ENCODE assay signal across 1 cellular context in the genomic region with DNA sequence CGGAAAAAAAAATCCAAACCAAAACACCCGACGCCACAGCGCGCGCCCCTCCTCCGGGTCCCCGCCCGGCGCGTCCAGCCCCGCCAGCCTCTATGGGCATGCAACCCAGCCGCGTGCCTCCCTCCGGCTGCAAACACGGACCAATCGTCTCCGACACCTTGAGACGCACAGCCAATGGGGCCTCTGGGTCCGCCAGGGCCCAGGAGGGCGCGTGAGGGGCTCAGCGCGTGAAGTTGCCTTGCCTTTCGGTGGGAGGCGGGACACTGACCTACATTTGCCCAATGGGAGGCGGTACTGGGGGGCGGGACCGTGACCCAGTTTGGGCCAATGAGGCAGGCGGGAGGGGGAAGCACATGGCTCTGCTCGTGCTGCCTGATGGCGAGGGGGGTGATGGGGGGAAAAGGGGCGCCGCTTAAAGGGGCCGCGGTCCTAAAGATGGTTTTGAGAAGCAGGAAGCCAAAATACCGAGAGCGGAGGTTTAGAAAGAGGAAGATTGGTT.
TF ChIP-seq lines count a peak whose summit lies in the region.

No MANE protein-coding gene starts in this region.

TF ChIP-seq in HepG2, 621 proteins besides CTCF, POLR2A, EP300 and RAD21 (continues in another document):
- TF ChIP-seq CBFB (CRISPR knock-in tag; IDR thresholded peaks at IDR 0.05) (no peak), SRSF9 (IDR thresholded peaks at IDR 0.05; ENCODE audit: borderline replicate concordance, insufficient read depth, low read depth, low read length, poor library complexity, severe bottlenecking) (no peak), ZNF674 (CRISPR knock-in tag; IDR thresholded peaks at IDR 0.05; ENCODE audit: low read depth) (no peak), ZNF431 (CRISPR knock-in tag; IDR thresholded peaks at IDR 0.05; ENCODE audit: borderline replicate concordance, low read depth) (peak; percentile 84), KDM3A (CRISPR knock-in tag; IDR thresholded peaks at IDR 0.05; ENCODE audit: low read depth) (no peak), ZNF263 (CRISPR knock-in tag; IDR thresholded peaks at IDR 0.05) (peak; percentile 39), ZNF501 (CRISPR knock-in tag; IDR thresholded peaks at IDR 0.05) (peak; percentile 72), ZNF550 (CRISPR knock-in tag; IDR thresholded peaks at IDR 0.05; ENCODE audit: borderline replicate concordance) (no peak), ZNF121 (CRISPR knock-in tag; IDR thresholded peaks at IDR 0.05) (no peak), TOE1 (CRISPR knock-in tag; IDR thresholded peaks at IDR 0.05) (peak; percentile 24; the same call in 1 of the 2 replicates), MXI1 (IDR thresholded peaks at IDR 0.05; ENCODE audit: borderline replicate concordance, low read depth, low read length) (peak; percentile 61; the same call in 1 of the 3 replicates), ZNF337 (CRISPR knock-in tag; IDR thresholded peaks at IDR 0.05; ENCODE audit: borderline replicate concordance, low read depth) (peak; percentile 76; the same call in 1 of the 2 replicates), ZNF12 (CRISPR knock-in tag; IDR thresholded peaks at IDR 0.05) (no peak), ZNF7 (CRISPR knock-in tag; IDR thresholded peaks at IDR 0.05) (no peak), MATR3 (CRISPR knock-in tag; IDR thresholded peaks at IDR 0.05) (no peak), SIX1 (CRISPR knock-in tag; IDR thresholded peaks at IDR 0.05; ENCODE audit: borderline replicate concordance) (no peak), SOX5 (CRISPR knock-in tag; IDR thresholded peaks at IDR 0.05; ENCODE audit: borderline replicate concordance) (no peak; the same call in 1 of the 2 replicates), NONO (IDR thresholded peaks at IDR 0.05) (no peak), NONO (CRISPR knock-in tag; conservative IDR thresholded peaks at IDR 0.05) (peak; percentile 54; the same call in 1 of the 2 replicates), ZNF83 (CRISPR knock-in tag; IDR thresholded peaks at IDR 0.05; ENCODE audit: borderline replicate concordance) (peak; percentile 84; the same call in 1 of the 2 replicates), GTF2F1 (IDR thresholded peaks at IDR 0.05; ENCODE audit: low read length) (no peak), GABPB1 (CRISPR knock-in tag; IDR thresholded peaks at IDR 0.05) (peak; percentile 71; the same call in 1 of the 2 replicates), TRIM24 (CRISPR knock-in tag; IDR thresholded peaks at IDR 0.05) (no peak), SP5 (CRISPR knock-in tag; IDR thresholded peaks at IDR 0.05; ENCODE audit: borderline replicate concordance, low read depth) (peak; percentile 75), ZNF616 (CRISPR knock-in tag; IDR thresholded peaks at IDR 0.05; ENCODE audit: low read depth) (peak; percentile 90; the same call in 1 of the 2 replicates), ZNF136 (CRISPR knock-in tag; IDR thresholded peaks at IDR 0.05; ENCODE audit: low read depth) (peak; percentile 48; the same call in 1 of the 2 replicates), TARDBP (CRISPR knock-in tag; IDR thresholded peaks at IDR 0.05) (peak; percentile 76; the same call in 1 of the 2 replicates), ZNF777 (CRISPR knock-in tag; IDR thresholded peaks at IDR 0.05) (no peak), HNF4G (IDR thresholded peaks at IDR 0.05; ENCODE audit: borderline replicate concordance, low read depth, low read length) (no peak), HNF4G (CRISPR knock-in tag; IDR thresholded peaks at IDR 0.05; ENCODE audit: borderline replicate concordance, low read depth) (no peak), ZFP62 (CRISPR knock-in tag; IDR thresholded peaks at IDR 0.05) (no peak)
- TF ChIP-seq, protein P1, sequence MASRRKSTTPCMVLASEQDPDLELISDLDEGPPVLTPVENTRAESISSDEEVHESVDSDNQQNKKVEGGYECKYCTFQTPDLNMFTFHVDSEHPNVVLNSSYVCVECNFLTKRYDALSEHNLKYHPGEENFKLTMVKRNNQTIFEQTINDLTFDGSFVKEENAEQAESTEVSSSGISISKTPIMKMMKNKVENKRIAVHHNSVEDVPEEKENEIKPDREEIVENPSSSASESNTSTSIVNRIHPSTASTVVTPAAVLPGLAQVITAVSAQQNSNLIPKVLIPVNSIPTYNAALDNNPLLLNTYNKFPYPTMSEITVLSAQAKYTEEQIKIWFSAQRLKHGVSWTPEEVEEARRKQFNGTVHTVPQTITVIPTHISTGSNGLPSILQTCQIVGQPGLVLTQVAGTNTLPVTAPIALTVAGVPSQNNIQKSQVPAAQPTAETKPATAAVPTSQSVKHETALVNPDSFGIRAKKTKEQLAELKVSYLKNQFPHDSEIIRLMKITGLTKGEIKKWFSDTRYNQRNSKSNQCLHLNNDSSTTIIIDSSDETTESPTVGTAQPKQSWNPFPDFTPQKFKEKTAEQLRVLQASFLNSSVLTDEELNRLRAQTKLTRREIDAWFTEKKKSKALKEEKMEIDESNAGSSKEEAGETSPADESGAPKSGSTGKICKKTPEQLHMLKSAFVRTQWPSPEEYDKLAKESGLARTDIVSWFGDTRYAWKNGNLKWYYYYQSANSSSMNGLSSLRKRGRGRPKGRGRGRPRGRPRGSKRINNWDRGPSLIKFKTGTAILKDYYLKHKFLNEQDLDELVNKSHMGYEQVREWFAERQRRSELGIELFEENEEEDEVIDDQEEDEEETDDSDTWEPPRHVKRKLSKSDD (CRISPR knock-in tag; IDR thresholded peaks at IDR 0.05; ENCODE audit: low read depth), result 0 out of 2 replicates have a peak, but pooled peaks have one; percentile 56
- TF ChIP-seq, protein P2, sequence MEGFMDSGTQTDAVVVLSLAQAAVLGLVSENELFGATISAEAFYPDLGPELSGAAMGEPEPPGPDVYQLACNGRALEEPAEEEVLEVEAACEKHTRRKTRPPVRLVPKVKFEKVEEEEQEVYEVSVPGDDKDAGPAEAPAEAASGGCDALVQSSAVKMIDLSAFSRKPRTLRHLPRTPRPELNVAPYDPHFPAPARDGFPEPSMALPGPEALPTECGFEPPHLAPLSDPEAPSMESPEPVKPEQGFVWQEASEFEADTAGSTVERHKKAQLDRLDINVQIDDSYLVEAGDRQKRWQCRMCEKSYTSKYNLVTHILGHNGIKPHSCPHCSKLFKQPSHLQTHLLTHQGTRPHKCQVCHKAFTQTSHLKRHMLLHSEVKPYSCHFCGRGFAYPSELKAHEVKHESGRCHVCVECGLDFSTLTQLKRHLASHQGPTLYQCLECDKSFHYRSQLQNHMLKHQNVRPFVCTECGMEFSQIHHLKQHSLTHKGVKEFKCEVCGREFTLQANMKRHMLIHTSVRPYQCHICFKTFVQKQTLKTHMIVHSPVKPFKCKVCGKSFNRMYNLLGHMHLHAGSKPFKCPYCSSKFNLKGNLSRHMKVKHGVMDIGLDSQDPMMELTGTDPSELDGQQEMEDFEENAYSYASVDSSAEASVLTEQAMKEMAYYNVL (CRISPR knock-in tag; IDR thresholded peaks at IDR 0.05; ENCODE audit: borderline replicate concordance), result no peak
- TF ChIP-seq, protein P3, sequence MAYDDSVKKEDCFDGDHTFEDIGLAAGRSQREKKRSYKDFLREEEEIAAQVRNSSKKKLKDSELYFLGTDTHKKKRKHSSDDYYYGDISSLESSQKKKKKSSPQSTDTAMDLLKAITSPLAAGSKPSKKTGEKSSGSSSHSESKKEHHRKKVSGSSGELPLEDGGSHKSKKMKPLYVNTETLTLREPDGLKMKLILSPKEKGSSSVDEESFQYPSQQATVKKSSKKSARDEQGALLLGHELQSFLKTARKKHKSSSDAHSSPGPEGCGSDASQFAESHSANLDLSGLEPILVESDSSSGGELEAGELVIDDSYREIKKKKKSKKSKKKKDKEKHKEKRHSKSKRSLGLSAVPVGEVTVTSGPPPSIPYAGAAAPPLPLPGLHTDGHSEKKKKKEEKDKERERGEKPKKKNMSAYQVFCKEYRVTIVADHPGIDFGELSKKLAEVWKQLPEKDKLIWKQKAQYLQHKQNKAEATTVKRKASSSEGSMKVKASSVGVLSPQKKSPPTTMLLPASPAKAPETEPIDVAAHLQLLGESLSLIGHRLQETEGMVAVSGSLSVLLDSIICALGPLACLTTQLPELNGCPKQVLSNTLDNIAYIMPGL (CRISPR knock-in tag; IDR thresholded peaks at IDR 0.05; ENCODE audit: borderline replicate concordance in 1 of 2, low read depth in 1 of 2), result peak in 1 of 2 experiments; percentile 57; a peak in 2 of 4 replicates
- TF ChIP-seq, protein P4, sequence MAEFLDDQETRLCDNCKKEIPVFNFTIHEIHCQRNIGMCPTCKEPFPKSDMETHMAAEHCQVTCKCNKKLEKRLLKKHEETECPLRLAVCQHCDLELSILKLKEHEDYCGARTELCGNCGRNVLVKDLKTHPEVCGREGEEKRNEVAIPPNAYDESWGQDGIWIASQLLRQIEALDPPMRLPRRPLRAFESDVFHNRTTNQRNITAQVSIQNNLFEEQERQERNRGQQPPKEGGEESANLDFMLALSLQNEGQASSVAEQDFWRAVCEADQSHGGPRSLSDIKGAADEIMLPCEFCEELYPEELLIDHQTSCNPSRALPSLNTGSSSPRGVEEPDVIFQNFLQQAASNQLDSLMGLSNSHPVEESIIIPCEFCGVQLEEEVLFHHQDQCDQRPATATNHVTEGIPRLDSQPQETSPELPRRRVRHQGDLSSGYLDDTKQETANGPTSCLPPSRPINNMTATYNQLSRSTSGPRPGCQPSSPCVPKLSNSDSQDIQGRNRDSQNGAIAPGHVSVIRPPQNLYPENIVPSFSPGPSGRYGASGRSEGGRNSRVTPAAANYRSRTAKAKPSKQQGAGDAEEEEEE (CRISPR knock-in tag; IDR thresholded peaks at IDR 0.05; ENCODE audit: borderline replicate concordance), result no peak
- TF ChIP-seq, protein P5, sequence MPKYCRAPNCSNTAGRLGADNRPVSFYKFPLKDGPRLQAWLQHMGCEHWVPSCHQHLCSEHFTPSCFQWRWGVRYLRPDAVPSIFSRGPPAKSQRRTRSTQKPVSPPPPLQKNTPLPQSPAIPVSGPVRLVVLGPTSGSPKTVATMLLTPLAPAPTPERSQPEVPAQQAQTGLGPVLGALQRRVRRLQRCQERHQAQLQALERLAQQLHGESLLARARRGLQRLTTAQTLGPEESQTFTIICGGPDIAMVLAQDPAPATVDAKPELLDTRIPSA (CRISPR knock-in tag; IDR thresholded peaks at IDR 0.05; ENCODE audit: borderline replicate concordance), result no peak
- TF ChIP-seq, protein P6, sequence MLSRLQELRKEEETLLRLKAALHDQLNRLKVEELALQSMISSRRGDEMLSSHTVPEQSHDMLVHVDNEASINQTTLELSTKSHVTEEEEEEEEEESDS (CRISPR knock-in tag; IDR thresholded peaks at IDR 0.05; ENCODE audit: borderline replicate concordance), result peak; percentile 92; the same call in 1 of the 2 replicates
- TF ChIP-seq, protein P7, sequence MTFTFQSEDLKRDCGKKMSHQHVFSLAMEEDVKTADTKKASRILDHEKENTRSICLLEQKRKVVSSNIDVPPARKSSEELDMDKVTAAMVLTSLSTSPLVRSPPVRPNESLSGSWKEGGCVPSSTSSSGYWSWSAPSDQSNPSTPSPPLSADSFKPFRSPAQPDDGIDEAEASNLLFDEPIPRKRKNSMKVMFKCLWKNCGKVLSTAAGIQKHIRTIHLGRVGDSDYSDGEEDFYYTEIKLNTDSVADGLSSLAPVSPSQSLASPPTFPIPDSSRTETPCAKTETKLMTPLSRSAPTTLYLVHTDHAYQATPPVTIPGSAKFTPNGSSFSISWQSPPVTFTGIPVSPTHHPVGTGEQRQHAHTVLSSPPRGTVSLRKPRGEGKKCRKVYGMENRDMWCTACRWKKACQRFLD (CRISPR knock-in tag; IDR thresholded peaks at IDR 0.05; ENCODE audit: borderline replicate concordance), result peak; percentile 77; the same call in 1 of the 2 replicates
- TF ChIP-seq, protein P8, sequence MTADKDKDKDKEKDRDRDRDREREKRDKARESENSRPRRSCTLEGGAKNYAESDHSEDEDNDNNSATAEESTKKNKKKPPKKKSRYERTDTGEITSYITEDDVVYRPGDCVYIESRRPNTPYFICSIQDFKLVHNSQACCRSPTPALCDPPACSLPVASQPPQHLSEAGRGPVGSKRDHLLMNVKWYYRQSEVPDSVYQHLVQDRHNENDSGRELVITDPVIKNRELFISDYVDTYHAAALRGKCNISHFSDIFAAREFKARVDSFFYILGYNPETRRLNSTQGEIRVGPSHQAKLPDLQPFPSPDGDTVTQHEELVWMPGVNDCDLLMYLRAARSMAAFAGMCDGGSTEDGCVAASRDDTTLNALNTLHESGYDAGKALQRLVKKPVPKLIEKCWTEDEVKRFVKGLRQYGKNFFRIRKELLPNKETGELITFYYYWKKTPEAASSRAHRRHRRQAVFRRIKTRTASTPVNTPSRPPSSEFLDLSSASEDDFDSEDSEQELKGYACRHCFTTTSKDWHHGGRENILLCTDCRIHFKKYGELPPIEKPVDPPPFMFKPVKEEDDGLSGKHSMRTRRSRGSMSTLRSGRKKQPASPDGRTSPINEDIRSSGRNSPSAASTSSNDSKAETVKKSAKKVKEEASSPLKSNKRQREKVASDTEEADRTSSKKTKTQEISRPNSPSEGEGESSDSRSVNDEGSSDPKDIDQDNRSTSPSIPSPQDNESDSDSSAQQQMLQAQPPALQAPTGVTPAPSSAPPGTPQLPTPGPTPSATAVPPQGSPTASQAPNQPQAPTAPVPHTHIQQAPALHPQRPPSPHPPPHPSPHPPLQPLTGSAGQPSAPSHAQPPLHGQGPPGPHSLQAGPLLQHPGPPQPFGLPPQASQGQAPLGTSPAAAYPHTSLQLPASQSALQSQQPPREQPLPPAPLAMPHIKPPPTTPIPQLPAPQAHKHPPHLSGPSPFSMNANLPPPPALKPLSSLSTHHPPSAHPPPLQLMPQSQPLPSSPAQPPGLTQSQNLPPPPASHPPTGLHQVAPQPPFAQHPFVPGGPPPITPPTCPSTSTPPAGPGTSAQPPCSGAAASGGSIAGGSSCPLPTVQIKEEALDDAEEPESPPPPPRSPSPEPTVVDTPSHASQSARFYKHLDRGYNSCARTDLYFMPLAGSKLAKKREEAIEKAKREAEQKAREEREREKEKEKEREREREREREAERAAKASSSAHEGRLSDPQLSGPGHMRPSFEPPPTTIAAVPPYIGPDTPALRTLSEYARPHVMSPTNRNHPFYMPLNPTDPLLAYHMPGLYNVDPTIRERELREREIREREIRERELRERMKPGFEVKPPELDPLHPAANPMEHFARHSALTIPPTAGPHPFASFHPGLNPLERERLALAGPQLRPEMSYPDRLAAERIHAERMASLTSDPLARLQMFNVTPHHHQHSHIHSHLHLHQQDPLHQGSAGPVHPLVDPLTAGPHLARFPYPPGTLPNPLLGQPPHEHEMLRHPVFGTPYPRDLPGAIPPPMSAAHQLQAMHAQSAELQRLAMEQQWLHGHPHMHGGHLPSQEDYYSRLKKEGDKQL (CRISPR knock-in tag; IDR thresholded peaks at IDR 0.05; ENCODE audit: low read depth), result no peak; the same call in 1 of the 2 replicates
- TF ChIP-seq, protein P9, sequence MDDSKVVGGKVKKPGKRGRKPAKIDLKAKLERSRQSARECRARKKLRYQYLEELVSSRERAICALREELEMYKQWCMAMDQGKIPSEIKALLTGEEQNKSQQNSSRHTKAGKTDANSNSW (CRISPR knock-in tag; IDR thresholded peaks at IDR 0.05; ENCODE audit: borderline replicate concordance), result 0 out of 2 replicates have a peak, but pooled peaks have one; percentile 31
- TF ChIP-seq, protein P10, sequence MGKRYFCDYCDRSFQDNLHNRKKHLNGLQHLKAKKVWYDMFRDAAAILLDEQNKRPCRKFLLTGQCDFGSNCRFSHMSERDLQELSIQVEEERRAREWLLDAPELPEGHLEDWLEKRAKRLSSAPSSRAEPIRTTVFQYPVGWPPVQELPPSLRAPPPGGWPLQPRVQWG (CRISPR knock-in tag; IDR thresholded peaks at IDR 0.05; ENCODE audit: borderline replicate concordance, low read depth), result no peak
